In the genomic region with DNA sequence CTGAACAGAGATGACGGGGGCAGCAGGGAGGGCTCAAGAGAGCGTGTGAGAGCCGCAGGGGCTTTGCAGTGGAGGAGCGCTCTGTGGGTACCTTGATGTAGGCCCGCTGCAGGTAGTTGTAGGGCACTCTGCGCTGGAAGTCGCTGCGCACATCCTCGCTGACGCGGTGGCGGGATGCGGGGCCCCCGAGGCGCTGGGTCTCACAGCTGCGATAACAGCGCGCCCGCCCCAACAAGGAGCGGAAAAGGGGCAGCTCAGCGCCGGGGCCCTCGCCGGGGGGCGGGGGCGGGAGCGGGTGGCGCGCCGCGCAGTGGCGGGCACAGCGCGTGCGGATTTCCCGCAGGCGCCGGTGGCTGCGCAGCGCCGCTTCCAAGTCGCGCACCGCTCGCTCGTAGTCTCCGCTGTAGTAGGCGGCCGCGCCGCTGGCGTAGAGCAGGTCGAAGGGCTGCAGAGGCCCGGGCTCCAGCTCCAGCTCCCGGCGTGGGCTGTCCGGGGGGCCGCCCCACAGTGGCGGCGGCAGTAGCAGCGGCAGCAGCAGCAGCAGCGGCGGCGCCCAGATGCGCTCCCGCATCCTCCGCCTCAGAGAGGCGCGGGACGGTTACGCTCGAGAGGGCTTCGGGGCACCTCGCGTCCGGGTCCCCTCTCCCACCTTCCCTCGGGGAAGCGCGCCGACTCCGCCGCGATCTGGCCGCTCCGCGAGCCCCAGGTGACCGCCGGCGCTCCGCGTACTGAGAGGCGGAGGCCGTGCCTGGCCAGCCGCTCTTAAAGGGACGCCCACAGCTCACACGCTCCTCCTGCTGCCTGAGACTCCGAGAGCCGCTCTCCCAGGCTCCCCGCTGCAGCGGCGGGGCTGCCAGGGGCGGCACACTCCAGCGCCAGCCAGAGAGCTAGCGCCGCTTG, we compare ENCODE assay signal across 8 cellular contexts. TPM values are rescaled to one million over a fixed set of nuclear protein-coding genes. Genes with fewer than 3 reads are reported as not detected.
DNase-seq lines count a peak whose midpoint lies in the region; ATAC-seq and TF ChIP-seq lines count a peak whose summit lies in the region.

A gene with protein sequence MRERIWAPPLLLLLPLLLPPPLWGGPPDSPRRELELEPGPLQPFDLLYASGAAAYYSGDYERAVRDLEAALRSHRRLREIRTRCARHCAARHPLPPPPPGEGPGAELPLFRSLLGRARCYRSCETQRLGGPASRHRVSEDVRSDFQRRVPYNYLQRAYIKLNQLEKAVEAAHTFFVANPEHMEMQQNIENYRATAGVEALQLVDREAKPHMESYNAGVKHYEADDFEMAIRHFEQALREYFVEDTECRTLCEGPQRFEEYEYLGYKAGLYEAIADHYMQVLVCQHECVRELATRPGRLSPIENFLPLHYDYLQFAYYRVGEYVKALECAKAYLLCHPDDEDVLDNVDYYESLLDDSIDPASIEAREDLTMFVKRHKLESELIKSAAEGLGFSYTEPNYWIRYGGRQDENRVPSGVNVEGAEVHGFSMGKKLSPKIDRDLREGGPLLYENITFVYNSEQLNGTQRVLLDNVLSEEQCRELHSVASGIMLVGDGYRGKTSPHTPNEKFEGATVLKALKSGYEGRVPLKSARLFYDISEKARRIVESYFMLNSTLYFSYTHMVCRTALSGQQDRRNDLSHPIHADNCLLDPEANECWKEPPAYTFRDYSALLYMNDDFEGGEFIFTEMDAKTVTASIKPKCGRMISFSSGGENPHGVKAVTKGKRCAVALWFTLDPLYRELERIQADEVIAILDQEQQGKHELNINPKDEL (minus strand): TSS at position 737 of the 900 bp plus-strand sequence. CDS start 166 bp downstream, at position 571.

- DNase-seq in AG04449 (ENCODE audit: low read depth, low spot score) (no peak), NCI-H460 (ENCODE audit: extremely low read depth, low read depth) (peak; percentile 75), germinal center (ENCODE audit: low spot score) (peak; percentile 36), ureter (ENCODE audit: low spot score) (peak; percentile 81)
- peak; percentile 15 for DNase-seq in activated naive CD4-positive, alpha-beta T cell treated with anti-CD3 and anti-CD28 coated beads, Interleukin-2, amount 50 U/mL, for 16 hours

- ATAC-seq in GM18511 (IDR thresholded peaks at IDR 0.05; ENCODE audit: unreplicated experiment) (peak; percentile 63), HG03095 (IDR thresholded peaks at IDR 0.05; ENCODE audit: unreplicated experiment) (peak; percentile 83)

- TF ChIP-seq CTCF in AG04449 (IDR thresholded peaks at IDR 0.05; ENCODE audit: insufficient read depth, low read length, missing control alignments) (peak; percentile 77), nephron (IDR thresholded peaks at IDR 0.05; ENCODE audit: unreplicated experiment in 3 of 3) (peak in 2 of 3 experiments; percentile 48 to 56)

- H3K27me3 Mint-ChIP-seq in nephron (ENCODE audit: low read depth) = peaks cover 4% of the 10 kb centered on the region

- POLR2A ChIA-PET in AG04449 (lab: Yijun Ruan, JAX) = interaction anchor here (0.8 to 1.1 kb wide), 4 partner anchors 10 to 106 kb away, joined by 3 to 4 read pairs (median 4); no protein-coding TSS in a partner anchor

- H3K4me1 Mint-ChIP-seq in nephron = peaks cover 55% of the 10 kb centered on the region

- peak within 1 kb of the TSS; percentile 92 to 97 (median 95) for H3K4me3 Mint-ChIP-seq in nephron

- no peaks in the 10 kb centered on the region for H3K9me3 Mint-ChIP-seq in nephron

- CTCF ChIA-PET in AG04449 (lab: Yijun Ruan, JAX) = interaction anchor here (0.6 to 3.5 kb wide), 31 partner anchors 8 to 266 kb away, joined by 3 to 14 read pairs (median 5); no protein-coding TSS in a partner anchor

- H3K36me3 Mint-ChIP-seq in nephron (ENCODE audit: low read depth) = peaks cover 18% of the 10 kb centered on the region

- H3K4me3 ChIP-seq in AG04449 (ENCODE audit: low read depth, low read length) = peak within 1 kb of the TSS; percentile 78

- H3K27ac Mint-ChIP-seq in nephron = peak within 1 kb of the TSS; percentile 79 to 99 (median 89)

RNA-seq across cellular contexts. Expression of the gene that starts here (rescaled TPM):
- 320 and 335 TPM in 2 replicates for total RNA-seq in NCI-H460 (2014; rRNA removed; shearing (Covaris generic))
- polyA plus RNA-seq in NCI-H460 (2014; cell fraction: nucleus; rRNA removed) = 256 and 418 TPM in 2 replicates
- 13.9 TPM for total RNA-seq in ureter

Comparison
In these comparisons a context has a peak if more than half of its experiments do, and no peak if none do; other contexts are left out.
1. RNA of the gene that starts here (total RNA-seq): 320 to 335 TPM in NCI-H460; 13.9 TPM in ureter (single experiment); every median in the first group is over 10 times any median in the second.